37 cellular contexts compared by ENCODE assay signal in genomic region chr11:131766637-131767036, GRCh38.
"Had no signal": no experiment of that assay in that cellular context is flagged by ENCODE, and none has a peak within 500 bp of the region (broad histone marks: within the 10 kb centered on the region; RNA-seq: fewer than 3 reads in every experiment).

No MANE protein-coding gene starts in this region.

- H3K9me3 Mint-ChIP-seq: activated CD4-positive, alpha-beta T cell treated with anti-CD3 and anti-CD28 coated beads, Interleukin-2, amount 10 ng/mL, durations not matched to agents 24 days and 14 days; activated CD8-positive, alpha-beta T cell treated with anti-CD3 and anti-CD28 coated beads for 36 hours; activated T-helper 2 cell treated with anti-CD3 and anti-CD28 coated beads, Interferon-gamma antibody, Interleukin-2, Interleukin-4, amounts not matched to agents 10 μg/mL and 5 μg/mL and 100 μg/mL, durations not matched to agents 14 hours and 24 hours and 36 hours; T-helper 1 cell treated with Interleukin-12 subunit alpha and Interleukin-12 subunit beta and Interleukin-4 antibody, amounts not matched to agents 30 μg/mL and 1 μg/mL, for 36 hours; T-helper 2 cell treated with Interferon-gamma antibody and Interleukin-4, amounts not matched to agents 5 μg/mL and 100 μg/mL, for 36 hours had no signal

- H3K4me1 Mint-ChIP-seq: activated CD4-positive, alpha-beta T cell treated with anti-CD3 and anti-CD28 coated beads, Interleukin-2, amount 10 ng/mL, durations not matched to agents 24 days and 14 days; activated naive CD4-positive, alpha-beta T cell treated with anti-CD3 and anti-CD28 coated beads, Interleukin-2, amount 50 U/mL, for 24 hours; activated naive CD8-positive, alpha-beta T cell treated with anti-CD3 and anti-CD28 coated beads, Interleukin-2, amount 10 ng/mL, durations not matched to agents 7 days and 5 days; IgD-negative memory B cell had no signal

- H3K27ac Mint-ChIP-seq: activated CD4-positive, alpha-beta T cell treated with anti-CD3 and anti-CD28 coated beads, Interleukin-2, amount 10 ng/mL, durations not matched to agents 24 days and 14 days; activated CD8-positive, alpha-beta T cell treated with anti-CD3 and anti-CD28 coated beads for 36 hours; activated naive CD4-positive, alpha-beta T cell treated with anti-CD3 and anti-CD28 coated beads, Interleukin-2, amount 50 U/mL, for 24 hours; activated naive CD8-positive, alpha-beta T cell treated with anti-CD3 and anti-CD28 coated beads, Interleukin-2, amount 10 ng/mL, durations not matched to agents 7 days and 5 days; activated T-cell treated with anti-CD3 and anti-CD28 coated beads, Interleukin-2, amount 50 U/mL, for 24 hours; activated T-helper 2 cell treated with anti-CD3 and anti-CD28 coated beads, Interferon-gamma antibody, Interleukin-2, Interleukin-4, amounts not matched to agents 10 μg/mL and 5 μg/mL and 100 μg/mL, durations not matched to agents 14 hours and 24 hours and 36 hours; IgD-negative memory B cell; T-helper 1 cell treated with Interleukin-12 subunit alpha and Interleukin-12 subunit beta and Interleukin-4 antibody, amounts not matched to agents 30 μg/mL and 1 μg/mL, for 36 hours; T-helper 2 cell treated with Interferon-gamma antibody and Interleukin-4, amounts not matched to agents 5 μg/mL and 100 μg/mL, for 36 hours had no signal

- H3K4me3 ChIP-seq: ascending aorta, body of pancreas, MG63, Peyer's patch had no signal

- H3K4me3 Mint-ChIP-seq: activated CD4-positive, alpha-beta T cell treated with anti-CD3 and anti-CD28 coated beads, Interleukin-2, amount 10 ng/mL, durations not matched to agents 24 days and 14 days; activated CD8-positive, alpha-beta T cell treated with anti-CD3 and anti-CD28 coated beads for 36 hours; activated naive CD4-positive, alpha-beta T cell treated with anti-CD3 and anti-CD28 coated beads, Interleukin-2, amount 50 U/mL, for 24 hours; activated naive CD8-positive, alpha-beta T cell treated with anti-CD3 and anti-CD28 coated beads, Interleukin-2, amount 10 ng/mL, durations not matched to agents 7 days and 5 days; activated T-cell treated with anti-CD3 and anti-CD28 coated beads, Interleukin-2, amount 50 U/mL, for 24 hours; IgD-negative memory B cell; T-helper 1 cell treated with Interleukin-12 subunit alpha and Interleukin-12 subunit beta and Interleukin-4 antibody, amounts not matched to agents 30 μg/mL and 1 μg/mL, for 36 hours; T-helper 2 cell treated with Interferon-gamma antibody and Interleukin-4, amounts not matched to agents 5 μg/mL and 100 μg/mL, for 36 hours had no signal

- H3K9me3 ChIP-seq: body of pancreas, MG63, Peyer's patch had no signal

- H3K36me3 ChIP-seq: ascending aorta, MG63, Peyer's patch had no signal

- H3K27ac ChIP-seq: ascending aorta, body of pancreas, Peyer's patch, RWPE1, VCaP had no signal

- H3K27me3 ChIP-seq: ascending aorta, body of pancreas, MG63, Peyer's patch had no signal

- DNase-seq: activated CD4-positive, alpha-beta T cell treated with anti-CD3 and anti-CD28 coated beads, Interleukin-2, amount 10 ng/mL, durations not matched to agents 24 days and 14 days; activated CD4-positive, alpha-beta T cell treated with anti-CD3 and anti-CD28 coated beads, Interleukin-2, amount 50 U/mL, for 4 hours; activated CD4-positive, CD25-positive, alpha-beta regulatory T cell; activated CD8-positive, alpha-beta T cell treated with anti-CD3 and anti-CD28 coated beads for 36 hours; activated gamma-delta T cell; activated naive CD4-positive, alpha-beta T cell treated with Interleukin-2 at 50 U/mL for 16 hours; activated naive CD8-positive, alpha-beta T cell treated with anti-CD3 and anti-CD28 coated beads, Interleukin-2, amount 10 ng/mL, durations not matched to agents 7 days and 5 days; activated T-cell treated with anti-CD3 and anti-CD28 coated beads, Interleukin-2, amount 50 U/mL, for 24 hours; amygdala; body of pancreas; central memory CD4-positive, alpha-beta T cell; Karpas-422; KBM-7; MG63; NCI-H1048; NCI-H1105 treated with DMSO at 0.1 percent for 48 hours; NCI-H1436; NCI-H1694; NCI-H1930; NCI-H2081 treated with DMSO at 0.1 percent for 48 hours; NCI-H226; NCI-H446 treated with DMSO at 0.1 percent for 48 hours; NCI-H524; NCI-H69; NK-92 treated with Interleukin-12 subunit alpha and Interleukin-12 subunit beta, amount 100 ng/mL, for 24 hours; PC-3; Peyer's patch; SIG-M5 had no signal

- H3K36me3 Mint-ChIP-seq: activated naive CD4-positive, alpha-beta T cell treated with anti-CD3 and anti-CD28 coated beads, Interleukin-2, amount 50 U/mL, for 24 hours; activated naive CD8-positive, alpha-beta T cell treated with anti-CD3 and anti-CD28 coated beads, Interleukin-2, amount 10 ng/mL, durations not matched to agents 7 days and 5 days had no signal

- H3K27me3 Mint-ChIP-seq: activated CD4-positive, alpha-beta T cell treated with anti-CD3 and anti-CD28 coated beads, Interleukin-2, amount 10 ng/mL, durations not matched to agents 24 days and 14 days; activated CD8-positive, alpha-beta T cell treated with anti-CD3 and anti-CD28 coated beads for 36 hours; activated naive CD4-positive, alpha-beta T cell treated with anti-CD3 and anti-CD28 coated beads, Interleukin-2, amount 50 U/mL, for 24 hours; activated naive CD8-positive, alpha-beta T cell treated with anti-CD3 and anti-CD28 coated beads, Interleukin-2, amount 10 ng/mL, durations not matched to agents 7 days and 5 days; activated T-cell treated with anti-CD3 and anti-CD28 coated beads, Interleukin-2, amount 50 U/mL, for 24 hours; IgD-negative memory B cell had no signal

- ATAC-seq: activated CD8-positive, alpha-beta T cell treated with anti-CD3 and anti-CD28 coated beads for 36 hours; body of pancreas; PC-3; Right ventricle myocardium inferior had no signal
